Comparison of ENCODE assay signal across 10 cellular contexts in the genomic region with DNA sequence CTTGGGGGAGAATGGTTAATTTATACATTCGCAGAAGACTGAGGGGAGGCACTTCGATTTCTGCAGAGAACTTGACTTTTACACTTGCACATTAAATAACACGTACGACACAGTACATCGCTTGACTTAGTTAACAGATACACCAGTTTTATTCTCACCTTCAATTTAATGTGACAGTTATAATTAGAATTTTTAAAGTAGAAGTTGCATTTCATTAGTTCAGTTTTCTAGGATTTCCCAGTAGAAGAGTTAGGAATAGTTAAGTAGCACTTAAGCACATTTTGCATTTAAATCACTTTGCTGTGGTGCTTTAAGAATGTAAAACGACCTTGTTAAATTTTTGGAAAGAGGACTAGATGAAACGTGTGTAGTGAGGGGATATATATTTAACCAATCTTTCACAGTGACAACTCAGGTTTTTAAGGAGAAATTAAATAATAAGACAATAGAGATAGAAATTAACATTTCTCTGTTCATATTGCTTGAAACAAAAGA. TPM values are rescaled to one million over a fixed set of nuclear protein-coding genes. Genes with fewer than 3 reads are reported as not detected.
DNase-seq lines count a peak whose midpoint lies in the region; ATAC-seq, FAIRE-seq and TF ChIP-seq lines count a peak whose summit lies in the region.
"Had no signal": no experiment of that assay in that cellular context is flagged by ENCODE, and none has a peak within 500 bp of the region (broad histone marks: within the 10 kb centered on the region; RNA-seq: fewer than 3 reads in every experiment).

No MANE protein-coding gene starts in this region.

- intact Hi-C loops in left ventricle myocardium inferior (cut with micrococcal nuclease) (no loop called here), heart left ventricle (cut with DNase I) (loop anchor here in 3 of 10 donors (10.0 kb wide), 2 partner anchors 92 to 338 kb away; partner anchors contain the start of genes PDSS2 (in 2 of the 3) and MTRES1 (in 1 of the 3)), lower lobe of right lung (cut with DNase I) (no loop called here), transverse colon (cut with DNase I; ENCODE audit: low total_unique reads) (loop anchor here (1.0 to 10.0 kb wide), 2 partner anchors 38 to 92 kb away; partner anchors contain the start of gene MTRES1), adrenal gland (cut with DNase I) (loop anchor here in 1 of 2 donors (10.0 kb wide), 1 partner anchor 82 kb away; no protein-coding TSS in a partner anchor)

- in situ Hi-C loops in transverse colon (cut with MboI; ENCODE audit: low pct_ligation_motif_present in 1 of 4, low pct_unique_long_range_greater_than_20kb in 1 of 4, low sequenced_read_pairs in 3 of 4): no loop called here

- H3K4me3 ChIP-seq in left ventricle myocardium inferior (peak overlapping the region; percentile 83), heart left ventricle (peak overlapping the region in 4 of 12 donors; percentile 68 to 82 (median 73)), WERI-Rb-1 (ENCODE audit: low read depth, low read length) (peak overlapping the region; percentile 73), lower lobe of right lung (peak overlapping the region; percentile 80), transverse colon (peak overlapping the region in 1 of 4 donors; percentile 94), adrenal gland (no peak overlapping the region)

- no peaks in the 10 kb centered on the region for H3K9me3 ChIP-seq in left ventricle myocardium inferior (replicated peaks)
- no peaks in the 10 kb centered on the region for H3K9me3 ChIP-seq in heart left ventricle
- no peaks in the 10 kb centered on the region for H3K9me3 ChIP-seq in WERI-Rb-1 (ENCODE audit: severe bottlenecking)
- no peaks in the 10 kb centered on the region for H3K9me3 ChIP-seq in lower lobe of right lung
- H3K9me3 ChIP-seq in transverse colon: no peaks in the 10 kb centered on the region
- H3K9me3 ChIP-seq in adrenal gland (replicated peaks in 1 of 3): peaks cover 0 to 5% (median 0%) of the 10 kb centered on the region in 3 donors
- H3K9me3 ChIP-seq: right atrium auricular region had no signal

- H3K36me3 ChIP-seq in left ventricle myocardium inferior: no peaks in the 10 kb centered on the region
- H3K36me3 ChIP-seq in heart left ventricle: no peaks in the 10 kb centered on the region
- no peaks in the 10 kb centered on the region; the same call in 1 of the 2 replicates for H3K36me3 ChIP-seq in WERI-Rb-1
- H3K36me3 ChIP-seq in lower lobe of right lung: no peaks in the 10 kb centered on the region
- no peaks in the 10 kb centered on the region for H3K36me3 ChIP-seq in transverse colon
- no peaks in the 10 kb centered on the region for H3K36me3 ChIP-seq in adrenal gland (replicated peaks in 1 of 2)
- H3K36me3 ChIP-seq: right atrium auricular region had no signal

- H3K27me3 ChIP-seq in left ventricle myocardium inferior (ENCODE audit: low read depth) (peaks cover 7% of the 10 kb centered on the region), heart left ventricle (peaks cover 0 to 6% (median 0%) of the 10 kb centered on the region in 9 donors), WERI-Rb-1 (ENCODE audit: insufficient read depth, low read depth, severe bottlenecking) (no peaks in the 10 kb centered on the region), lower lobe of right lung (ENCODE audit: low read depth) (peaks cover 3% of the 10 kb centered on the region), transverse colon (peaks cover 18% of the 10 kb centered on the region), adrenal gland (no peaks in the 10 kb centered on the region)
- H3K27me3 ChIP-seq: right atrium auricular region had no signal

- no peak for FAIRE-seq in GM12892 (lab: Jason Lieb, UNC)

- DNase-seq in left ventricle myocardium inferior: no peak
- DNase-seq in heart left ventricle: no peak
- DNase-seq in WERI-Rb-1: no peak
- DNase-seq in lower lobe of right lung: no peak
- DNase-seq in transverse colon: no peak
- DNase-seq in adrenal gland: no peak
- no peak for DNase-seq in GM12892 (ENCODE audit: insufficient read length)
- DNase-seq in NCI-H82 (lab: John Stamatoyannopoulos, UW): no peak
- DNase-seq: kidney glomerular epithelial cell had no signal

- peaks cover 24% of the 10 kb centered on the region for H3K4me1 ChIP-seq in left ventricle myocardium inferior
- H3K4me1 ChIP-seq in heart left ventricle: peaks cover 0 to 25% (median 16%) of the 10 kb centered on the region in 12 donors
- peaks cover 24% of the 10 kb centered on the region for H3K4me1 ChIP-seq in lower lobe of right lung
- H3K4me1 ChIP-seq in transverse colon: peaks cover 5 to 21% (median 14%) of the 10 kb centered on the region in 4 donors
- peaks cover 0 to 17% of the 10 kb centered on the region in 2 donors for H3K4me1 ChIP-seq in adrenal gland (replicated peaks in 1 of 2)

- TF ChIP-seq CTCF in left ventricle myocardium inferior (IDR thresholded peaks at IDR 0.05; ENCODE audit: borderline replicate concordance) (no peak), heart left ventricle (IDR thresholded peaks at IDR 0.05) (no peak), WERI-Rb-1 (IDR thresholded peaks at IDR 0.05; ENCODE audit: low read depth, low read length) (no peak), lower lobe of right lung (IDR thresholded peaks at IDR 0.05) (no peak), transverse colon (IDR thresholded peaks at IDR 0.05) (no peak), adrenal gland (IDR thresholded peaks at IDR 0.05) (no peak)

- WGBS in heart left ventricle, 4 donors: 40 to 49% (median 43%) methylated on average over 7 of the region's 7 CpGs
- 36 to 52% methylated on average over 7 of the region's 7 CpGs for WGBS in transverse colon (ENCODE audit: low coverage in 1 of 2), 2 donors
- 35 to 44% (median 39%) methylated on average over 7 of the region's 7 CpGs for WGBS in adrenal gland, 4 donors

- TF ChIP-seq POLR2A in heart left ventricle (IDR thresholded peaks at IDR 0.05): no peak
- TF ChIP-seq POLR2A in transverse colon (IDR thresholded peaks at IDR 0.05): no peak
- no peak for TF ChIP-seq POLR2A in adrenal gland (IDR thresholded peaks at IDR 0.05)
- no peak for TF ChIP-seq POLR2A in GM12892 (IDR thresholded peaks at IDR 0.05; ENCODE audit: low read depth, low read length)

- TF ChIP-seq EP300 in transverse colon (IDR thresholded peaks at IDR 0.05; ENCODE audit: low read depth): no peak

- ATAC-seq in heart left ventricle (no peak), lower lobe of right lung (no peak)

- H3K27ac ChIP-seq in left ventricle myocardium inferior (replicated peaks): no peak overlapping the region
- no peak overlapping the region for H3K27ac ChIP-seq in heart left ventricle
- peak overlapping the region; percentile 99 for H3K27ac ChIP-seq in WERI-Rb-1
- no peak overlapping the region for H3K27ac ChIP-seq in lower lobe of right lung
- peak overlapping the region in 3 of 4 donors; percentile 88 to 92 (median 91) for H3K27ac ChIP-seq in transverse colon
- no peak overlapping the region for H3K27ac ChIP-seq in adrenal gland
- H3K27ac ChIP-seq: right atrium auricular region had no signal

RNA-seq across cellular contexts. Expression of gene BEND3, which starts 1.7 kb away (rescaled TPM):
- 1.5 TPM for total RNA-seq in left ventricle myocardium inferior
- total RNA-seq in heart left ventricle: 1 to 10 TPM in 8 of 9 donors, under 1 TPM in 1; 0.75 to 2.0 (median 1.5) TPM
- polyA plus RNA-seq in heart left ventricle: 1 to 10 TPM in 1 of 2 donors, under 1 TPM in 1; 0.30 to 1.1 TPM
- total RNA-seq in lower lobe of right lung: 3.1 TPM
- total RNA-seq in transverse colon: 10 to 100 TPM in 1 of 4 donors, 1 to 10 TPM in 3; 4.8 to 12.1 (median 5.0) TPM
- total RNA-seq in adrenal gland: 1 to 10 TPM; 1.2 to 3.5 (median 2.4) TPM
- polyA plus RNA-seq in adrenal gland: 1 to 10 TPM in 1 of 3 donors, under 1 TPM in 2; 0.64 to 1.5 (median 0.71) TPM
- 1.8 TPM for polyA plus RNA-seq in GM12892 (2012; ENCODE audit: missing spikeins)

Comparison
In these comparisons a context has a peak if more than half of its experiments do, and no peak if none do; other contexts are left out.
1. H3K27ac ChIP-seq: peak in WERI-Rb-1 (single experiment) and transverse colon (3 of 4); none in left ventricle myocardium inferior (single experiment), heart left ventricle (0 of 12), lower lobe of right lung (single experiment) and adrenal gland (0 of 5).
2. H3K4me3 ChIP-seq: peak in left ventricle myocardium inferior (single experiment), WERI-Rb-1 (single experiment) and lower lobe of right lung (single experiment); none in adrenal gland (0 of 4).